8 cellular contexts compared by ENCODE assay signal in the genomic region with DNA sequence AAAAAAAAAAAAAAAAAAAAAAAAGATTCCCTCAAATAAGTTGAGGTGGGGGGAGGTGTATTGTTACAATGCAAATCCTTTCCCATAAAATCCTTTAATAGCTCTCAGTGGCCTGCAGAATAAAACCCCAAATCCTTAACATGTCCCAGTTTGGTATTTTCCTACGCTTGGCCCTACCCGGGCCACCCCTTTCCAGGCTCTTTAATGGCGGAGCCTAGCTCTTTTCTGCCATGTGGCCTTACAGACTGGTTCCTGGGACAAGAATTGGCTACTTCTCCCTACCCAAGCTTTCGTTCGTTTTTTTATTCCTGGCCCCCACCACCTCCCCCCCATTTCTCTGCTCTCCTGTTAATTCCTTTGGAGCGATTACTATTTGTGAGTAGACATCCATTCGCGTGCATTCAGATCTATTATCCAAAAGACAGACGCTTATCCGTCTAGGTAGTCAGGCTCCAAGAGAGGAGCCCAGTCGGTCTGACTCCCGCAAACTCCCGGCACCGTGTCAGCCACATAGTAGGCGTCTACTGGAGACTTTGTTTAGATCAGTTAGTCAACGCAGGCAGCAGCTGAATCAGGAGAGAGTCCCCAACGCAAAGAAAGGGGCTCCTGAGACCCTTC. TPM values are rescaled to one million over a fixed set of nuclear protein-coding genes. Genes with fewer than 3 reads are reported as not detected.
DNase-seq lines count a peak whose midpoint lies in the region; ATAC-seq lines count a peak whose summit lies in the region.

No MANE protein-coding gene starts in this region.

- H3K9me3 Mint-ChIP-seq in activated naive CD4-positive, alpha-beta T cell treated with anti-CD3 and anti-CD28 coated beads, Interleukin-2, amount 50 U/mL, for 72 hours, result no peaks in the 10 kb centered on the region
- H3K9me3 Mint-ChIP-seq in immature natural killer cell, result no peaks in the 10 kb centered on the region
- H3K9me3 Mint-ChIP-seq in stimulated activated naive CD8-positive, alpha-beta T cell treated with anti-CD3 and anti-CD28 coated beads, Interleukin-15, amount 100 ng/mL, for 72 hours, result no peaks in the 10 kb centered on the region

- H3K36me3 Mint-ChIP-seq in activated naive CD4-positive, alpha-beta T cell treated with anti-CD3 and anti-CD28 coated beads, Interleukin-2, amount 50 U/mL, for 72 hours, result peaks cover 19 to 27% of the 10 kb centered on the region in 2 donors
- H3K36me3 Mint-ChIP-seq in immature natural killer cell, result peaks cover 0 to 3% (median 0%) of the 10 kb centered on the region in 3 donors

- peak overlapping the region; percentile 90 to 96 for H3K27ac Mint-ChIP-seq in activated naive CD4-positive, alpha-beta T cell treated with anti-CD3 and anti-CD28 coated beads, Interleukin-2, amount 50 U/mL, for 72 hours
- H3K27ac Mint-ChIP-seq in immature natural killer cell, result peak overlapping the region; percentile 11 to 97 (median 95)
- H3K27ac Mint-ChIP-seq in stimulated activated naive CD8-positive, alpha-beta T cell treated with anti-CD3 and anti-CD28 coated beads, Interleukin-15, amount 100 ng/mL, for 72 hours, result peak overlapping the region; percentile 89 to 98

- ATAC-seq in activated naive CD4-positive, alpha-beta T cell treated with anti-CD3 and anti-CD28 coated beads, Interleukin-2, amount 50 U/mL, for 72 hours, result no peak
- ATAC-seq in stimulated activated naive CD8-positive, alpha-beta T cell treated with anti-CD3 and anti-CD28 coated beads, Interleukin-15, amount 100 ng/mL, for 72 hours, result no peak
- ATAC-seq in GM21717 (IDR thresholded peaks at IDR 0.05; ENCODE audit: unreplicated experiment), result no peak

- DNase-seq in NCI-H146 (lab: John Stamatoyannopoulos, UW) (peak; percentile 12), NCI-H146 treated with DMSO at 0.1 percent for 48 hours (lab: John Stamatoyannopoulos, UW; ENCODE audit: unreplicated experiment) (no peak), immature natural killer cell (no peak), NCI-H510A treated with DMSO at 0.1 percent for 48 hours (lab: John Stamatoyannopoulos, UW) (no peak), NCI-H345 (lab: John Stamatoyannopoulos, UW) (no peak)
- DNase-seq in activated naive CD4-positive, alpha-beta T cell treated with anti-CD3 and anti-CD28 coated beads, Interleukin-2, amount 50 U/mL, for 72 hours (ENCODE audit: low spot score in 2 of 2), result no peak
- no peak for DNase-seq in stimulated activated naive CD8-positive, alpha-beta T cell treated with anti-CD3 and anti-CD28 coated beads, Interleukin-15, amount 100 ng/mL, for 72 hours

- H3K27me3 Mint-ChIP-seq in immature natural killer cell (ENCODE audit: low read depth in 3 of 3), result peaks cover 0 to 15% (median 2%) of the 10 kb centered on the region in 3 donors
- H3K27me3 Mint-ChIP-seq in stimulated activated naive CD8-positive, alpha-beta T cell treated with anti-CD3 and anti-CD28 coated beads, Interleukin-15, amount 100 ng/mL, for 72 hours, result no peaks in the 10 kb centered on the region

- peak overlapping the region; percentile 93 to 97 (median 94) for H3K4me3 Mint-ChIP-seq in immature natural killer cell
- H3K4me3 Mint-ChIP-seq in stimulated activated naive CD8-positive, alpha-beta T cell treated with anti-CD3 and anti-CD28 coated beads, Interleukin-15, amount 100 ng/mL, for 72 hours, result peak overlapping the region; percentile 93 to 94

- peaks cover 40 to 45% of the 10 kb centered on the region in 2 donors for H3K4me1 Mint-ChIP-seq in immature natural killer cell
- peaks cover 40% of the 10 kb centered on the region for H3K4me1 Mint-ChIP-seq in stimulated activated naive CD8-positive, alpha-beta T cell treated with anti-CD3 and anti-CD28 coated beads, Interleukin-15, amount 100 ng/mL, for 72 hours

RNA-seq across cellular contexts. Expression of gene THAP11, which starts 0.8 kb away (rescaled TPM):
- total RNA-seq in activated naive CD4-positive, alpha-beta T cell treated with anti-CD3 and anti-CD28 coated beads, Interleukin-2, amount 50 U/mL, for 72 hours, result 10 to 100 TPM; 26.9 to 43.2 TPM
- polyA plus RNA-seq in immature natural killer cell, result 100 to 1,000 TPM; 102 to 129 (median 117) TPM

RNA-seq across cellular contexts. Expression of gene NUTF2, which starts 5.4 kb away (rescaled TPM):
- total RNA-seq in activated naive CD4-positive, alpha-beta T cell treated with anti-CD3 and anti-CD28 coated beads, Interleukin-2, amount 50 U/mL, for 72 hours, result 100 to 1,000 TPM; 111 to 160 TPM
- polyA plus RNA-seq in immature natural killer cell, result 100 to 1,000 TPM; 115 to 157 (median 130) TPM

RNA-seq across cellular contexts. Expression of gene CENPT, which starts 6.2 kb away (rescaled TPM):
- total RNA-seq in activated naive CD4-positive, alpha-beta T cell treated with anti-CD3 and anti-CD28 coated beads, Interleukin-2, amount 50 U/mL, for 72 hours, result 10 to 100 TPM; 49.5 to 86.4 TPM
- polyA plus RNA-seq in immature natural killer cell, result 10 to 100 TPM in 2 of 3 donors, 1 to 10 TPM in 1; 9.3 to 15.0 (median 12.4) TPM

RNA-seq across cellular contexts. Expression of gene EDC4, which starts 31.5 kb away (rescaled TPM):
- 100 to 1,000 TPM; 108 to 117 TPM for total RNA-seq in activated naive CD4-positive, alpha-beta T cell treated with anti-CD3 and anti-CD28 coated beads, Interleukin-2, amount 50 U/mL, for 72 hours
- polyA plus RNA-seq in immature natural killer cell, result 10 to 100 TPM; 14.2 to 26.0 (median 23.8) TPM

RNA-seq across cellular contexts. Expression of gene TSNAXIP1, which starts 34.6 kb away (rescaled TPM):
- under 1 TPM in 1 of 2 donors, not detected in 1; 0.35 TPM for total RNA-seq in activated naive CD4-positive, alpha-beta T cell treated with anti-CD3 and anti-CD28 coated beads, Interleukin-2, amount 50 U/mL, for 72 hours
- not detected for polyA plus RNA-seq in immature natural killer cell
